Comparison of ENCODE assay signal across 8 cellular contexts in genomic region chr9:76394023-76394895, GRCh38. TPM values are rescaled to one million over a fixed set of nuclear protein-coding genes. Genes with fewer than 3 reads are reported as not detected.
DNase-seq lines count a peak whose midpoint lies in the region; ATAC-seq, FAIRE-seq and TF ChIP-seq lines count a peak whose summit lies in the region.

RFK (minus strand) TSS chr9:76394426; CDS start chr9:76394171, 255 bp downstream.

- FAIRE-seq in kidney (lab: Jason Lieb, UNC), result no peak

- H3K36me3 ChIP-seq in kidney (ENCODE audit: control insufficient read depth in 1 of 2, insufficient read depth in 2 of 2, low read length in 2 of 2), result no peaks in the 10 kb centered on the region

- peak; percentile 64 for ATAC-seq in GM18873 (IDR thresholded peaks at IDR 0.05; ENCODE audit: low FRiP score, unreplicated experiment)
- ATAC-seq in HG03139 (IDR thresholded peaks at IDR 0.05; ENCODE audit: unreplicated experiment), result peak; percentile 63

- H3K9ac ChIP-seq in kidney (ENCODE audit: low read length in 2 of 2), result peak within 1 kb of the TSS; percentile 74 to 84

- peak within 1 kb of the TSS; percentile 75 to 93 for H3K27ac ChIP-seq in kidney (ENCODE audit: low read depth in 2 of 2, low read length in 2 of 2)

- H3K4me3 ChIP-seq in AG09309 (ENCODE audit: control insufficient read depth, low read depth, low read length) (peak within 1 kb of the TSS; percentile 95), kidney (ENCODE audit: low read length in 2 of 2) (peak within 1 kb of the TSS; percentile 89 to 90)

- TF ChIP-seq CTCF in AG09309 (IDR thresholded peaks at IDR 0.05; ENCODE audit: control insufficient read depth, insufficient read depth, low read depth, low read length, missing control alignments), result peak; percentile 41
- peak; percentile 41 for TF ChIP-seq CTCF in kidney (IDR thresholded peaks at IDR 0.05; ENCODE audit: borderline replicate concordance, extremely low read depth, insufficient read depth)

- H3K9me3 ChIP-seq in kidney (ENCODE audit: control insufficient read depth in 1 of 2, low read length in 2 of 2), result no peaks in the 10 kb centered on the region

- peak; percentile 68 for DNase-seq in AG09309 (ENCODE audit: low read depth)
- DNase-seq in NCI-H2227 treated with DMSO at 0.1 percent for 48 hours (lab: John Stamatoyannopoulos, UW), result peak; percentile 83
- peak; percentile 92 for DNase-seq in activated CD4-positive, CD25-positive, alpha-beta regulatory T cell treated with anti-CD3 and anti-CD28 coated beads, Interleukin-2, amount 50 U/mL, for 72 hours
- peak; percentile 5 to 46 for DNase-seq in cerebellar nuclear complex (lab: John Stamatoyannopoulos, UW)
- peak; percentile 97 for DNase-seq in kidney
- peak; percentile 80 to 89 for DNase-seq in stimulated activated CD4-positive, alpha-beta T cell treated with anti-CD3 and anti-CD28 coated beads, Interleukin-15, amount 100 ng/mL, for 48 hours (ENCODE audit: low read depth in 2 of 2)

- intact Hi-C loops in kidney (cut with DNase I), result no loop called here

- H3K4me1 ChIP-seq in kidney (ENCODE audit: control insufficient read depth in 1 of 2, insufficient read depth in 1 of 2, low read depth in 1 of 2, low read length in 2 of 2), result peaks cover 0 to 4% of the 10 kb centered on the region in 2 donors

RNA-seq across cellular contexts. Expression of gene RFK, which starts in this region (rescaled TPM):
- total RNA-seq in kidney, result 40.3 TPM
- polyA plus RNA-seq in kidney (ENCODE audit: insufficient read depth, low read depth, low replicate concordance), result 20.6 TPM

Comparison
In these comparisons a context has a peak if more than half of its experiments do, and no peak if none do; other contexts are left out.
1. Peak in every context shown above with its lines: DNase-seq, ATAC-seq, H3K4me3 ChIP-seq and H3K27ac ChIP-seq.
2. DNase-seq: peak in every context shown above with its lines; median percentile 97 in kidney; 92 in activated CD4-positive, CD25-positive, alpha-beta regulatory T cell treated with anti-CD3 and anti-CD28 coated beads, Interleukin-2, amount 50 U/mL, for 72 hours; 84 in stimulated activated CD4-positive, alpha-beta T cell treated with anti-CD3 and anti-CD28 coated beads, Interleukin-15, amount 100 ng/mL, for 48 hours; 83 in NCI-H2227 treated with DMSO at 0.1 percent for 48 hours; 68 in AG09309; 26 in cerebellar nuclear complex.